ENCODE assay signal across 12 cellular contexts in the genomic region with DNA sequence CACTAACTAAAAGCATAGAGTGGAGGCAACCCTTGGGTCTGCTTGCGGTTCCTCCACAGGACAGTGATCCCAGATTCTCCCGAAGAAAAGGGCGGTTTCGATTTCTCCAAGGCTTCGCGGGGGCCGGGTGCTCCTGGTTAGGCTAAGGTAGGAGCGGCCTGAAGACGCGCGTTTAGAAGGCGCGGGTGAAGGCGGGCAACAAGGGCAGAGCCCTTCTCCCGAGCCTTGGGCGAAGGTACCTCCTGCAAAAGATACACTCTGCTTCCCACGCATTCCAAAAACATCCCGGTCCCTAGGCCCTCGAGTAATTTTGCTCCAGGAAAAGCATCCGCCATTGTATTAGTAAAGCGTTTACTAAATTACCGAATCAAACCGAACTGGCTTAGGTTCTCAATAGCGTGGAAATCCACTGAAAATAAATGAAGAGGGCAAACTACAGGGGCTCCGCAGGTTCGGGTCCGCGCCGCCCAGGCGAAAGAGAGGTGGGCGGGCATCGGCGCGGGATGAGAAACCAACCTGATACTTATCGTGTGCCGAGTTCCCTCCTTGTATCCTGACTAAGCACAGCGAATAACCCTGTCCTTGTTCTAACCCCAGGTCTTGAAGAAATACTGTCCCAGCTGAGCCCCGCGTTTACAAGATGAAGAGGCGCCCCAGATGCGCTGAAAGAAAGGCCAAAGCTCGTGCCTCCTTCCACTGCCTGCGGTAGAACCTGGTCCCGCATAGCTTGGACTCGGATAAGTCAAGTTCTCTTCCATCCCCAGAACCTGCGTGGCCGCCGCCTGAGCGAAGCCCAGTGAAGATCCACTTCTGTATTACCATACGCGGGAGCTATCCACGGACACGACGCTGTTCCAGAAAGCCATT. TPM values are rescaled to one million over a fixed set of nuclear protein-coding genes. Genes with fewer than 3 reads are reported as not detected.
DNase-seq lines count a peak whose midpoint lies in the region; ATAC-seq and TF ChIP-seq lines count a peak whose summit lies in the region.
"Had no signal": no experiment of that assay in that cellular context is flagged by ENCODE, and none has a peak within 500 bp of the region (broad histone marks: within the 10 kb centered on the region; RNA-seq: fewer than 3 reads in every experiment).

No MANE protein-coding gene starts in this region.

- H3K36me3 Mint-ChIP-seq in mesothelial cell of epicardium, result peaks cover 15% of the 10 kb centered on the region
- H3K36me3 Mint-ChIP-seq: CD8-positive, alpha-beta T cell had no signal

- TF ChIP-seq EP300 in upper lobe of left lung (IDR thresholded peaks at IDR 0.05), result no peak

- peaks cover 89% of the 10 kb centered on the region for H3K27me3 Mint-ChIP-seq in mesothelial cell of epicardium (ENCODE audit: low read depth)

- H3K36me3 ChIP-seq in heart right ventricle (peaks cover 0 to 8% (median 0%) of the 10 kb centered on the region in 9 donors), ascending aorta (no peaks in the 10 kb centered on the region), upper lobe of left lung (no peaks in the 10 kb centered on the region), Peyer's patch (no peaks in the 10 kb centered on the region)

- H3K4me1 ChIP-seq in heart right ventricle (peaks cover 0 to 58% (median 23%) of the 10 kb centered on the region in 9 donors), ascending aorta (peaks cover 2 to 3% of the 10 kb centered on the region in 2 donors), upper lobe of left lung (peaks cover 30 to 66% (median 31%) of the 10 kb centered on the region in 4 donors), Peyer's patch (peaks cover 0 to 22% (median 0%) of the 10 kb centered on the region in 4 donors)

- H3K4me3 Mint-ChIP-seq in mesothelial cell of epicardium, result peak overlapping the region; percentile 96
- H3K4me3 Mint-ChIP-seq: CD8-positive, alpha-beta T cell had no signal

- TF ChIP-seq POLR2A in upper lobe of left lung (IDR thresholded peaks at IDR 0.05) (no peak), Peyer's patch (IDR thresholded peaks at IDR 0.05) (no peak)

- H3K27ac Mint-ChIP-seq in mesothelial cell of epicardium, result peak overlapping the region; percentile 95
- H3K27ac Mint-ChIP-seq: CD8-positive, alpha-beta T cell had no signal

- H3K27ac ChIP-seq in heart right ventricle (peak overlapping the region; percentile 85 to 95 (median 93)), ascending aorta (no peak overlapping the region), upper lobe of left lung (no peak overlapping the region), Peyer's patch (no peak overlapping the region)

- DNase-seq in heart right ventricle, result no peak
- DNase-seq in cardiac septum (ENCODE audit: low spot score), result no peak
- DNase-seq in ascending aorta (ENCODE audit: low spot score in 2 of 2), result no peak
- DNase-seq in mesothelial cell of epicardium (ENCODE audit: low spot score in 2 of 2, unreplicated experiment in 2 of 2), result no peak
- DNase-seq in upper lobe of left lung, result peak in 1 of 2 donors; percentile 61
- no peak for DNase-seq in putamen (ENCODE audit: low spot score)
- no peak for DNase-seq in Peyer's patch
- DNase-seq: CD8-positive, alpha-beta T cell; mucosa of descending colon; NCI-H1048 had no signal

- intact Hi-C loops in heart right ventricle (cut with DNase I) (loop anchor here in 2 of 10 donors (10.0 kb wide), 2 partner anchors 141 to 151 kb away; a partner anchor contains a TSS), cardiac septum (cut with DNase I) (no loop called here), ascending aorta (cut with DNase I) (no loop called here)

- TF ChIP-seq CTCF in heart right ventricle (IDR thresholded peaks at IDR 0.05), result no peak
- TF ChIP-seq CTCF in ascending aorta (IDR thresholded peaks at IDR 0.05), result no peak
- TF ChIP-seq CTCF in mesothelial cell of epicardium (IDR thresholded peaks at IDR 0.05; ENCODE audit: unreplicated experiment), result no peak
- no peak for TF ChIP-seq CTCF in upper lobe of left lung (IDR thresholded peaks at IDR 0.05)
- no peak for TF ChIP-seq CTCF in Peyer's patch (IDR thresholded peaks at IDR 0.05)

- H3K4me3 ChIP-seq in heart right ventricle, result peak overlapping the region; percentile 46 to 71 (median 58)
- H3K4me3 ChIP-seq in ascending aorta, result peak overlapping the region; percentile 14 to 45
- H3K4me3 ChIP-seq in upper lobe of left lung, result peak overlapping the region in 3 of 4 donors; percentile 17 to 39 (median 22)
- H3K4me3 ChIP-seq in Peyer's patch, result peak overlapping the region in 1 of 4 donors; percentile 21
- H3K4me3 ChIP-seq: GM12878, mucosa of descending colon had no signal

- no peaks in the 10 kb centered on the region for H3K9me3 ChIP-seq in heart right ventricle
- H3K9me3 ChIP-seq in ascending aorta, result no peaks in the 10 kb centered on the region
- no peaks in the 10 kb centered on the region for H3K9me3 ChIP-seq in upper lobe of left lung
- no peaks in the 10 kb centered on the region for H3K9me3 ChIP-seq in Peyer's patch
- H3K9me3 ChIP-seq: mucosa of descending colon had no signal

- H3K4me1 Mint-ChIP-seq in mesothelial cell of epicardium, result peaks cover 72% of the 10 kb centered on the region

- no peaks in the 10 kb centered on the region for H3K9me3 Mint-ChIP-seq in mesothelial cell of epicardium
- H3K9me3 Mint-ChIP-seq: CD8-positive, alpha-beta T cell had no signal

- no peak for ATAC-seq in heart right ventricle
- no peak for ATAC-seq in upper lobe of left lung (ENCODE audit: low FRiP score in 2 of 2)
- ATAC-seq in GM19455 (IDR thresholded peaks at IDR 0.05; ENCODE audit: unreplicated experiment), result no peak
- ATAC-seq: CD8-positive, alpha-beta T cell; GM12878 had no signal

- peaks cover 9 to 100% (median 92%) of the 10 kb centered on the region in 7 donors for H3K27me3 ChIP-seq in heart right ventricle
- peaks cover 28% of the 10 kb centered on the region for H3K27me3 ChIP-seq in ascending aorta
- H3K27me3 ChIP-seq in upper lobe of left lung, result peaks cover 0 to 74% (median 38%) of the 10 kb centered on the region in 4 donors
- H3K27me3 ChIP-seq in Peyer's patch, result peaks cover 0 to 64% of the 10 kb centered on the region in 2 donors

- WGBS in heart right ventricle, 2 donors, result 10 to 11% methylated on average over 54 of the region's 54 CpGs
- 6 to 9% methylated on average over 37 to 50 of the region's 54 CpGs for WGBS in upper lobe of left lung, 2 donors

RNA-seq across cellular contexts. Expression of a gene that starts 1.9 kb away (rescaled TPM):
- total RNA-seq in heart right ventricle (1 to 10 TPM; 1.9 to 4.6 (median 2.9) TPM), cardiac septum (2.3 TPM), ascending aorta (not detected), mesothelial cell of epicardium (122 to 131 TPM (median 125 TPM) in 3 replicates), upper lobe of left lung (1 to 10 TPM in 1 of 6 donors, under 1 TPM in 1, not detected in 4; 0.77 to 1.1 TPM), Peyer's patch (not detected)
- 1 to 10 TPM; 1.2 TPM for polyA plus RNA-seq in heart right ventricle
- total RNA-seq: CD8-positive, alpha-beta T cell; GM12878 had no signal

Comparison
In these comparisons a context has a peak if more than half of its experiments do, and no peak if none do; other contexts are left out.
1. H3K27ac ChIP-seq: peak in heart right ventricle (10 of 10); none in ascending aorta (0 of 2), upper lobe of left lung (0 of 4) and Peyer's patch (0 of 4).
2. RNA of a gene that starts 1.9 kb away (total RNA-seq): 122 to 131 TPM in mesothelial cell of epicardium; 1.9 to 4.6 TPM in heart right ventricle, 2.3 TPM in cardiac septum (single experiment), not detected in ascending aorta (single experiment), 0.77 to 1.1 TPM in upper lobe of left lung and not detected in Peyer's patch; every median in the first group is over 10 times any median in the second.